8 cellular contexts compared by ENCODE assay signal in genomic region chr1:34681481-34682451, GRCh38.
A peak's percentile ranks its signal among the peaks of the same experiment; 100 is the strongest.
DNase-seq lines count a peak whose midpoint lies in the region; ATAC-seq and TF ChIP-seq lines count a peak whose summit lies in the region.

No MANE protein-coding gene starts in this region.

- 43 to 51% (median 47%) methylated on average over 2 of the region's 2 CpGs for WGBS in adrenal gland, 4 donors

- peaks cover 39% of the 10 kb centered on the region for H3K27me3 ChIP-seq in PC-3 (ENCODE audit: low read length)
- no peaks in the 10 kb centered on the region for H3K27me3 ChIP-seq in adrenal gland

- H3K36me3 ChIP-seq in PC-3 (ENCODE audit: low read depth, low read length) (no peaks in the 10 kb centered on the region), adrenal gland (replicated peaks in 1 of 2) (no peaks in the 10 kb centered on the region)

- no TSS peak for BruUV-seq in PC-3 (replicated peaks; lab: Mats Ljungman, UMichigan)

- H3K4me1 ChIP-seq in PC-3 (ENCODE audit: insufficient read depth, low read length): no peaks in the 10 kb centered on the region
- H3K4me1 ChIP-seq in adrenal gland (replicated peaks in 1 of 2): no peaks in the 10 kb centered on the region

- H3K4me3 ChIP-seq in PC-3 (ENCODE audit: low read length): no peak overlapping the region
- no peak overlapping the region for H3K4me3 ChIP-seq in adrenal gland

- POLR2A ChIA-PET in HEK293T (lab: Yijun Ruan, JAX): no interaction called here
- POLR2A ChIA-PET in PC-3 (lab: Charles Lee; ENCODE audit: unreplicated experiment): no interaction called here

- H2AFZ ChIP-seq in PC-3 (ENCODE audit: low read length): no peak overlapping the region

- CTCF ChIA-PET in HEK293T (lab: Yijun Ruan, JAX): no interaction called here
- CTCF ChIA-PET in PC-3 (lab: Charles Lee): no interaction called here

- DNase-seq in D341Med (ENCODE audit: low spot score): peak; percentile 68
- peak; percentile 64 for DNase-seq in HEK293T (ENCODE audit: extremely low spot score)
- DNase-seq in PC-3: peak; percentile 80
- DNase-seq in adrenal gland: peak; percentile 28 to 68 (median 37)
- peak; percentile 88 for DNase-seq in iPS-NIHi7 (ENCODE audit: extremely low spot score)
- peak; percentile 16 to 19 for DNase-seq in stimulated activated CD4-positive, alpha-beta T cell treated with anti-CD3 and anti-CD28 coated beads, Interleukin-1b, Interleukin-23, amount 100 ng/mL, for 4 hours (ENCODE audit: low read depth in 2 of 2)
- no peak for DNase-seq in 8988T

- intact Hi-C loops in PC-3 (cut with micrococcal nuclease): no loop called here
- intact Hi-C loops in adrenal gland (cut with DNase I): no loop called here

- no peaks in the 10 kb centered on the region for H3K9me3 ChIP-seq in PC-3 (ENCODE audit: low read length)
- no peaks in the 10 kb centered on the region for H3K9me3 ChIP-seq in adrenal gland (replicated peaks in 1 of 3)

- no peak overlapping the region for H3K27ac ChIP-seq in PC-3 (ENCODE audit: low read length)
- H3K27ac ChIP-seq in adrenal gland: no peak overlapping the region

- TF ChIP-seq CTCF in PC-3 (conservative IDR thresholded peaks at IDR 0.05; ENCODE audit: low read depth, low read length) (peak; percentile 76), adrenal gland (IDR thresholded peaks at IDR 0.05) (peak; percentile 48 to 79 (median 62))

- H4K20me1 ChIP-seq in PC-3 (ENCODE audit: low read length): no peaks in the 10 kb centered on the region

- no peaks in the 10 kb centered on the region for H3K9me2 ChIP-seq in PC-3 (replicated peaks; ENCODE audit: low read length)

- no peak overlapping the region for H3K4me2 ChIP-seq in PC-3 (ENCODE audit: low read length)

- H3F3A ChIP-seq in PC-3 (ENCODE audit: low read length, unreplicated experiment): no peaks in the 10 kb centered on the region

- H3K9ac ChIP-seq in PC-3 (ENCODE audit: low read length): no peak overlapping the region

- no peak for TF ChIP-seq POLR2A in adrenal gland (IDR thresholded peaks at IDR 0.05)

- peak; percentile 79 for ATAC-seq in PC-3
- no peak for ATAC-seq in HG03135 (IDR thresholded peaks at IDR 0.05; ENCODE audit: unreplicated experiment)

- no peaks in the 10 kb centered on the region for H3K79me2 ChIP-seq in PC-3 (ENCODE audit: low read length)

TF ChIP-seq in HEK293T, 16 proteins besides CTCF, POLR2A, EP300 and RAD21:
- TF ChIP-seq LEF1 (IDR thresholded peaks at IDR 0.05; ENCODE audit: borderline replicate concordance) (no peak), TARDBP (IDR thresholded peaks at IDR 0.05) (no peak), NFRKB (IDR thresholded peaks at IDR 0.05) (no peak), FOXA1 (IDR thresholded peaks at IDR 0.05) (no peak), ARNT (IDR thresholded peaks at IDR 0.05) (no peak), FOXK2 (IDR thresholded peaks at IDR 0.05) (no peak), SP1 (IDR thresholded peaks at IDR 0.05) (no peak), BHLHE40 (IDR thresholded peaks at IDR 0.05; ENCODE audit: borderline replicate concordance) (no peak)
- TF ChIP-seq, protein P1, sequence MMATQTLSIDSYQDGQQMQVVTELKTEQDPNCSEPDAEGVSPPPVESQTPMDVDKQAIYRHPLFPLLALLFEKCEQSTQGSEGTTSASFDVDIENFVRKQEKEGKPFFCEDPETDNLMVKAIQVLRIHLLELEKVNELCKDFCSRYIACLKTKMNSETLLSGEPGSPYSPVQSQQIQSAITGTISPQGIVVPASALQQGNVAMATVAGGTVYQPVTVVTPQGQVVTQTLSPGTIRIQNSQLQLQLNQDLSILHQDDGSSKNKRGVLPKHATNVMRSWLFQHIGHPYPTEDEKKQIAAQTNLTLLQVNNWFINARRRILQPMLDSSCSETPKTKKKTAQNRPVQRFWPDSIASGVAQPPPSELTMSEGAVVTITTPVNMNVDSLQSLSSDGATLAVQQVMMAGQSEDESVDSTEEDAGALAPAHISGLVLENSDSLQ (IDR thresholded peaks at IDR 0.05): no peak
